9 cellular contexts compared by ENCODE assay signal in the genomic region with DNA sequence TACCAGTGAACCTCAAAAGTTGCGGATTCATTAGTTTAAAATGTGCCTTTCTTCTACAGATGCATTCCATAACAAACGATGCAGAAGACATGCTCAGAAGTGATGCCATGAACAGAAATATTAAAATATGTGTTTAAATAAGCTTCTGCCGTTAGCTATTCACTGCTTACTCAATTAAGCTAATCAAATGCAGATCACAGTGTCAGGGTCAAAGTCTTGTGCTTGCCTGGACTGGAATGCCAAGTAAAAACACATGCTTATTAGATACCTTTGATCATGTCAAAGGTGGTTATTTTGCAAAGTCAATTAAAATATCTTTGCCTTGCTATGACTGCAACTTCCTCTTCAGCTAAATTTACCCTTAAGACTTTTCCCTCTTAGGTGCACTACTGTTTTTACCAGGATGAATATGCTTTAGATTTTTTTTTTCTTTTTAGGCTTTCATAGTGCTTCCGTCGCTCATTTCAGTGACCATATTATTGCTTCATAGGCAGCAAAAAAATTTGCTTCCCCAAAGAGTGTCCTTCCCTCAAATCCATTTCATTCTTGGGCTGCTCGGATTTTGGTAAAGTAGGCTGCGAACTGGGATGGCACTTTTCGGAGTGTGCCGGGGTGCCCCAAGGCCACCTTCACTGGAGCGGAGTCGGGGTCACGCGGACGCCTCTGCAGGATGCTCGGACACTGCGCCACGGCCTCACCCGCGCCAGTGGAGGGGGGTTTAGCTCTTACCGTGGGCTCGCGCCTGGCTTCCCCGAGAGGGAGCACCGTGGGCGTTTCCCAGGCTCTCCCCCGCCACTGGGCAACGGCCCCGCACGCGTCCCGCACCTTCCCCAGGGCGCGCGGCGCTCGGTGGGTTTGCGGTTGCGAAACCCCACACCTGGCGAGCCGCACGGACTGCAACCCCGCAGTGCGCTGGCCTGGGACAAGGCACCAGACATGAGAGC. TPM values are rescaled to one million over a fixed set of nuclear protein-coding genes. Genes with fewer than 3 reads are reported as not detected.
A peak's percentile ranks its signal among the peaks of the same experiment; 100 is the strongest.
DNase-seq lines count a peak whose midpoint lies in the region; ATAC-seq and TF ChIP-seq lines count a peak whose summit lies in the region.
"Had no signal": no experiment of that assay in that cellular context is flagged by ENCODE, and none has a peak within 500 bp of the region (broad histone marks: within the 10 kb centered on the region; RNA-seq: fewer than 3 reads in every experiment).

No MANE protein-coding gene starts in this region.

- H3K4me1 ChIP-seq in neuronal stem cell (ENCODE audit: control insufficient read depth in 2 of 2, insufficient read depth in 1 of 2, low read depth in 1 of 2, low read length in 2 of 2) = peaks cover 4 to 5% of the 10 kb centered on the region in 2 donors

- peak overlapping the region; percentile 80 for H3K4me2 ChIP-seq in neuronal stem cell (ENCODE audit: insufficient read depth, low read length, poor library complexity, severe bottlenecking)

- peak overlapping the region; percentile 10 for H2BK12ac ChIP-seq in neuronal stem cell (ENCODE audit: low read length)

- peak overlapping the region; percentile 47 for H2BK120ac ChIP-seq in neuronal stem cell (ENCODE audit: low read depth, low read length)

- ATAC-seq in HG03521 (IDR thresholded peaks at IDR 0.05; ENCODE audit: unreplicated experiment) = peak; percentile 27

- peaks cover 4% of the 10 kb centered on the region for H3K79me1 ChIP-seq in neuronal stem cell (ENCODE audit: low read depth, low read length)

- H4K8ac ChIP-seq in neuronal stem cell (ENCODE audit: low read depth, low read length) = peak overlapping the region; percentile 82

- H3K4me3 ChIP-seq in WERI-Rb-1 (ENCODE audit: low read depth, low read length) (peak overlapping the region; percentile 61), neuronal stem cell (ENCODE audit: low read length in 2 of 2) (peak overlapping the region; percentile 59 to 99)

- H3K27me3 ChIP-seq in WERI-Rb-1 (ENCODE audit: insufficient read depth, low read depth, severe bottlenecking) (no peaks in the 10 kb centered on the region), neuronal stem cell (ENCODE audit: control insufficient read depth in 3 of 3, insufficient read depth in 3 of 3, low read depth in 1 of 3, low read length in 3 of 3) (peaks cover 0 to 24% (median 7%) of the 10 kb centered on the region in 3 experiments)

- WGBS in neuronal stem cell (ENCODE audit: extremely low coverage in 2 of 2, insufficient read length in 2 of 2, insufficient replicate concordance in 1 of 2), 2 donors = no CpG with 5 or more reads among the region's 43 CpGs

- peak overlapping the region; percentile 97 for H3K18ac ChIP-seq in neuronal stem cell (ENCODE audit: low read length)

- H2AFZ ChIP-seq in neuronal stem cell (ENCODE audit: low read length) = peak overlapping the region; percentile 92

- H3K23ac ChIP-seq in neuronal stem cell (ENCODE audit: low read depth, low read length, poor library complexity) = peak overlapping the region; percentile 76

- no peaks in the 10 kb centered on the region for H3K9me3 ChIP-seq in WERI-Rb-1 (ENCODE audit: severe bottlenecking)
- peaks cover 0 to 2% of the 10 kb centered on the region in 2 donors for H3K9me3 ChIP-seq in neuronal stem cell (replicated peaks in 1 of 2; ENCODE audit: control insufficient read depth in 2 of 2, insufficient read depth in 1 of 2, low read depth in 1 of 2, low read length in 2 of 2)

- peak overlapping the region; percentile 97 for H3K9ac ChIP-seq in neuronal stem cell (ENCODE audit: low read depth, low read length, poor library complexity)

- no peak overlapping the region for H4K91ac ChIP-seq in neuronal stem cell (ENCODE audit: low read depth, low read length, poor library complexity)

- peak overlapping the region; percentile 92 for H2AK5ac ChIP-seq in neuronal stem cell (ENCODE audit: low read depth, low read length)

- peak overlapping the region; percentile 53 for H2BK5ac ChIP-seq in neuronal stem cell (ENCODE audit: low read length)

- no peak for TF ChIP-seq CTCF in WERI-Rb-1 (IDR thresholded peaks at IDR 0.05; ENCODE audit: low read depth, low read length)

- H3K36me3 ChIP-seq in WERI-Rb-1 (no peaks in the 10 kb centered on the region), neuronal stem cell (replicated peaks in 1 of 2; ENCODE audit: control insufficient read depth in 2 of 2, insufficient read depth in 2 of 2, low read length in 2 of 2) (no peaks in the 10 kb centered on the region)

- peak overlapping the region; percentile 92 for H2BK15ac ChIP-seq in neuronal stem cell (ENCODE audit: low read length)

- DNase-seq in SIG-M5 treated with dmso at 0.1 percent for 504 hours (lab: John Stamatoyannopoulos, UW; ENCODE audit: unreplicated experiment) = peak; percentile 48
- DNase-seq in SIG-M5 (lab: John Stamatoyannopoulos, UW) = no peak
- DNase-seq in WERI-Rb-1 = no peak
- peak; percentile 27 for DNase-seq in fibroblast of peridontal ligament (ENCODE audit: extremely low read depth)
- no peak for DNase-seq in neuronal stem cell (ENCODE audit: low spot score)
- no peak for DNase-seq in NCI-H1048 (lab: John Stamatoyannopoulos, UW)
- no peak for DNase-seq in HuH-7.5 (ENCODE audit: low spot score)

- H3K27ac ChIP-seq in WERI-Rb-1 (no peak overlapping the region), neuronal stem cell (replicated peaks; ENCODE audit: low read length) (no peak overlapping the region)
- H3K27ac ChIP-seq: epithelial cell of prostate had no signal

- peak overlapping the region; percentile 99 for H3K4ac ChIP-seq in neuronal stem cell (ENCODE audit: low read length)

- peak overlapping the region; percentile 97 for H3K14ac ChIP-seq in neuronal stem cell (ENCODE audit: low read length)

RNA-seq across cellular contexts. Expression of a gene that starts 0.7 kb away (rescaled TPM):
- polyA plus RNA-seq in neuronal stem cell (2013, experiment 1 of 2) = 13.3 TPM
- 13.2 TPM for polyA plus RNA-seq in neuronal stem cell (2013, experiment 2 of 2)

RNA-seq across cellular contexts. Expression of a gene that starts 19.0 kb away (rescaled TPM):
- polyA plus RNA-seq in neuronal stem cell (2013, experiment 1 of 2) = 12.5 TPM
- polyA plus RNA-seq in neuronal stem cell (2013, experiment 2 of 2) = 14.1 TPM

Comparison
In these comparisons a context has a peak if more than half of its experiments do, and no peak if none do; other contexts are left out.
1. DNase-seq: peak in SIG-M5 treated with dmso at 0.1 percent for 504 hours (single experiment) and fibroblast of peridontal ligament (single experiment); none in SIG-M5 (single experiment), WERI-Rb-1 (single experiment), neuronal stem cell (single experiment), NCI-H1048 (single experiment) and HuH-7.5 (single experiment).